ENCODE assay signal across 18 cellular contexts in genomic region chr4:156824451-156825060, GRCh38.
"Had no signal": no experiment of that assay in that cellular context is flagged by ENCODE, and none has a peak within 500 bp of the region (broad histone marks: within the 10 kb centered on the region; RNA-seq: fewer than 3 reads in every experiment).

No MANE protein-coding gene starts in this region.

- H3K4me1 ChIP-seq: colonic mucosa had no signal

- H3K27me3 ChIP-seq: colonic mucosa, esophagus squamous epithelium, hepatocyte, neutrophil had no signal

- H3K4me2 ChIP-seq: hepatocyte had no signal

- DNase-seq: colonic mucosa; effector CD4-positive, alpha-beta T cell; endodermal cell; esophagus squamous epithelium; foreskin fibroblast; head of caudate nucleus; kidney glomerular epithelial cell; mucosa of descending colon; naive thymus-derived CD8-positive, alpha-beta T cell; psoas muscle; retina; stimulated activated CD4-positive, alpha-beta T cell treated with anti-CD3 and anti-CD28 coated beads, Interleukin-2, amount 100 ng/mL, for 24 hours; stimulated activated naive CD4-positive, alpha-beta T cell treated with Interleukin-2 at 50 U/mL for 16 hours had no signal

- H2AFZ ChIP-seq: hepatocyte had no signal

- H3K36me3 ChIP-seq: colonic mucosa, esophagus squamous epithelium, neutrophil had no signal

- H3K4me3 ChIP-seq: colonic mucosa, esophagus squamous epithelium, hepatocyte, mucosa of descending colon, psoas muscle, skin epidermis had no signal

- H3K27ac ChIP-seq: colonic mucosa, esophagus squamous epithelium, hepatocyte, neutrophil, psoas muscle, skin epidermis had no signal

- ATAC-seq: mucosa of descending colon; naive thymus-derived CD8-positive, alpha-beta T cell; psoas muscle; sciatic nerve had no signal

- H3K9me3 ChIP-seq: colonic mucosa, esophagus squamous epithelium, mucosa of descending colon, neutrophil, psoas muscle had no signal

- FAIRE-seq: endothelial cell of umbilical vein had no signal
